Comparison of ENCODE assay signal across 15 cellular contexts in the genomic region with DNA sequence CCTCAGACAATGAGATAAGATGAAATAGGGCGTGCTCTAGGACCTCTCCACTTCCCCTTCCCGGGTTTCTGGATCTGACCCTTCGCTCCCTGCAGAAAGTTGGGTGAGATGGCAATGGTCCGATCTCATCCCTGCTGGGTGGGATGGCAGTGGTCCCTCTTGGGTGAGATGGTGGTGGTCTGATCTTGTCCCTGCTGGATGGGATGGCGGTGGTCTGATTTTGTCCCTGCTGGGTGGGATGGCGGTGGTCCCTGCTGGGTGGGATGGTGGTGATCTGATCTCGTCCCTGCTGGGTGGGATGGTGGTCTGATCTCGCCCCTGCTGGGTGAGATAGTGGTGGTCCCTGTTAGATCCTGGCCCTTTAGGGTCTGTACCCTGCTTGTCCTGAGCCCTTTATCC. TPM values are rescaled to one million over a fixed set of nuclear protein-coding genes. Genes with fewer than 3 reads are reported as not detected.
A peak's percentile ranks its signal among the peaks of the same experiment; 100 is the strongest.
DNase-seq lines count a peak whose midpoint lies in the region; TF ChIP-seq lines count a peak whose summit lies in the region.
"Had no signal": no experiment of that assay in that cellular context is flagged by ENCODE, and none has a peak within 500 bp of the region (broad histone marks: within the 10 kb centered on the region; RNA-seq: fewer than 3 reads in every experiment).

No MANE protein-coding gene starts in this region.

- H3K9ac ChIP-seq in KMS-11 (peak overlapping the region; percentile 65; the same call in 1 of the 2 replicates), neural progenitor cell (no peak overlapping the region)
- H3K9ac ChIP-seq: SK-N-SH had no signal

- H3K4me1 Mint-ChIP-seq in neural progenitor cell, result peaks cover 14% of the 10 kb centered on the region

- H3K4me2 ChIP-seq in KMS-11, result peak overlapping the region; percentile 98
- H3K4me2 ChIP-seq in neural progenitor cell, result no peak overlapping the region
- H3K4me2 ChIP-seq: SK-N-SH had no signal

- TF ChIP-seq CTCF in C4-2B (conservative IDR thresholded peaks at IDR 0.05) (no peak), KMS-11 (conservative IDR thresholded peaks at IDR 0.05; ENCODE audit: low read depth, low read length) (no peak), neural progenitor cell (IDR thresholded peaks at IDR 0.05) (no peak)

- H2AFZ ChIP-seq in KMS-11 (ENCODE audit: low read depth), result no peak overlapping the region
- no peak overlapping the region for H2AFZ ChIP-seq in neural progenitor cell (replicated peaks)

- H4K20me1 ChIP-seq in KMS-11 (ENCODE audit: insufficient read depth) (no peaks in the 10 kb centered on the region), neural progenitor cell (ENCODE audit: low read depth) (no peaks in the 10 kb centered on the region)

- H3K36me3 ChIP-seq in KMS-11 (ENCODE audit: insufficient read depth) (no peaks in the 10 kb centered on the region), neural progenitor cell (no peaks in the 10 kb centered on the region)
- H3K36me3 ChIP-seq: neutrophil had no signal

- H3K4me3 ChIP-seq in KMS-11 (IDR thresholded peaks at IDR 0.05; ENCODE audit: insufficient read depth, low read depth, low read length) (no peak overlapping the region), neural progenitor cell (no peak overlapping the region)

- intact Hi-C loops in head of caudate nucleus (cut with DNase I), result no loop called here

- H3F3A ChIP-seq in neural progenitor cell (ENCODE audit: low read depth), result no peaks in the 10 kb centered on the region

- peak overlapping the region; percentile 97 for H3K27ac ChIP-seq in C4-2B
- H3K27ac ChIP-seq in KMS-11, result peak overlapping the region; percentile 93
- peak overlapping the region; percentile 53 for H3K27ac ChIP-seq in epithelial cell of prostate
- H3K27ac ChIP-seq in neural progenitor cell, result no peak overlapping the region
- H3K27ac ChIP-seq: neutrophil had no signal

- no peaks in the 10 kb centered on the region for H3K27me3 Mint-ChIP-seq in neural progenitor cell (ENCODE audit: insufficient read depth, low read depth)
- H3K27me3 Mint-ChIP-seq: activated naive CD8-positive, alpha-beta T cell treated with anti-CD3 and anti-CD28 coated beads, Interleukin-2, amount 50 U/mL, for 24 hours had no signal

- H3K27me3 ChIP-seq in KMS-11 (ENCODE audit: insufficient read depth, low read depth) (no peaks in the 10 kb centered on the region), neural progenitor cell (no peaks in the 10 kb centered on the region)
- H3K27me3 ChIP-seq: neutrophil had no signal

- H3K79me2 ChIP-seq in KMS-11 (ENCODE audit: insufficient read depth, low read depth) (peaks cover 85% of the 10 kb centered on the region), neural progenitor cell (ENCODE audit: low read depth) (no peaks in the 10 kb centered on the region)

- H3K4me1 ChIP-seq in KMS-11 (ENCODE audit: low read depth, poor library complexity, severe bottlenecking) (peaks cover 76% of the 10 kb centered on the region), neural progenitor cell (peaks cover 6% of the 10 kb centered on the region)

- peak overlapping the region; percentile 42 for H3K27ac Mint-ChIP-seq in neural progenitor cell
- H3K27ac Mint-ChIP-seq: activated naive CD8-positive, alpha-beta T cell treated with anti-CD3 and anti-CD28 coated beads, Interleukin-2, amount 50 U/mL, for 24 hours had no signal

- H3K9me3 Mint-ChIP-seq in neural progenitor cell, result no peaks in the 10 kb centered on the region
- H3K9me3 Mint-ChIP-seq: activated naive CD8-positive, alpha-beta T cell treated with anti-CD3 and anti-CD28 coated beads, Interleukin-2, amount 50 U/mL, for 24 hours had no signal

- DNase-seq in epithelial cell of prostate (ENCODE audit: low read depth, low spot score), result no peak
- no peak for DNase-seq in neural progenitor cell (ENCODE audit: low spot score)
- DNase-seq in NCI-H748 (lab: John Stamatoyannopoulos, UW; ENCODE audit: unreplicated experiment), result no peak
- DNase-seq in AG08395 (ENCODE audit: low spot score), result no peak
- no peak for DNase-seq in head of caudate nucleus
- no peak for DNase-seq in activated CD4-positive, CD25-positive, alpha-beta regulatory T cell treated with anti-CD3 and anti-CD28 coated beads, Interleukin-2, amount 50 U/mL, for 72 hours
- DNase-seq: activated naive CD8-positive, alpha-beta T cell treated with anti-CD3 and anti-CD28 coated beads, Interleukin-2, amount 50 U/mL, for 24 hours; activated T-cell treated with anti-CD3 and anti-CD28 coated beads, Interleukin-2, amount 50 U/mL, for 1 hour; dermis blood vessel endothelial cell; EL; NCI-H1694; SK-N-SH had no signal

- H3K9me3 ChIP-seq in neural progenitor cell (ENCODE audit: low read depth), result no peaks in the 10 kb centered on the region
- H3K9me3 ChIP-seq: neutrophil, SK-N-SH had no signal

- H3K4me3 Mint-ChIP-seq in neural progenitor cell, result no peak overlapping the region
- H3K4me3 Mint-ChIP-seq: activated naive CD8-positive, alpha-beta T cell treated with anti-CD3 and anti-CD28 coated beads, Interleukin-2, amount 50 U/mL, for 24 hours had no signal

- no peaks in the 10 kb centered on the region for H3K36me3 Mint-ChIP-seq in neural progenitor cell

RNA-seq across cellular contexts. Expression of a gene that starts 21.3 kb away (rescaled TPM):
- 1.4 and 2.4 TPM in 2 replicates for total RNA-seq in neural progenitor cell (ENCODE audit: low replicate concordance)
